Comparison of ENCODE assay signal across 2 cellular contexts in the genomic region with DNA sequence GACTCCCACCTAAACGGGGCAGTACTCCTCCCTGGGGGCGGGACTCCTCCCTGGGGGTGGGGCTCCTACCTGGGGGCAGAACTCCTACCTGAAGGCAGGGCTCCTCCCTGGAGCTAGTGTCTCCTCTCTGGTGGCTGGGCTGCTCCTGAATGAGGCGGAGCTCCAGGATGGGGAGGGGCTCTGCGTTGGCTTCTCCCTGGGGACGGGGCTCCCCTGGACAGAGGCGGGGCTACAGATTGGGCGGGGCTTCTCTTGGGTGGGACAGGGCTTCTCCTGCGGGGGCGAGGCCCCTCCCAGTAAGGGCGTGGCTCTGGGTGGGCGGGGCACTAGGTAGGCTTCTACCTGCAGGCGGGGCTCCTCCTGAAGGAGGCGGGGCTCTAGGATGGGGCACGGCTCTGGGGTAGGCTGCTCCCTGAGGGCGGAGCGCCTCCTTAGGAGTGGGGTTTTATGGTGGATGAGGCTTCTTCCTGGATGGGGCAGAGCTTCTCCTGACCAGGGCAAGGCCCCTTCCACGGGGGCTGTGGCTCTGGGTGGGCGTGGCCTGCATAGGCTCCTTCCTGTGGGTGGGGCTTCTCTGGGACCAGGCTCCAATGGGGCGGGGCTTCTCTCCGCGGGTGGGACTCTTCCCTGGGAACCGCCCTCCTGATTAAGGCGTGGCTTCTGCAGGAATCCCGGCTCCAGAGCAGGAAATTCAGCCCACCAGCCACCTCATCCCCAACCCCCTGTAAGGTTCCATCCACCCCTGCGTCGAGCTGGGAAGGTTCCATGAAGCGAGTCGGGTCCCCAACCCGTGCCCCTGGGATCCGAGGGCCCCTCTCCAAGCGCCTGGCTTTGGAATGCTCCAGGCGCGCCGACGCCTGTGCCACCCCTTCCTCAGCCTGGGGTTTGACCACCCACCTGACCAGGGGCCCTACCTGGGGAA.
TF ChIP-seq lines count a peak whose summit lies in the region.

No MANE protein-coding gene starts in this region.

TF ChIP-seq in K562, 482 proteins besides CTCF, POLR2A, EP300 and RAD21:
- TF ChIP-seq, protein P1, sequence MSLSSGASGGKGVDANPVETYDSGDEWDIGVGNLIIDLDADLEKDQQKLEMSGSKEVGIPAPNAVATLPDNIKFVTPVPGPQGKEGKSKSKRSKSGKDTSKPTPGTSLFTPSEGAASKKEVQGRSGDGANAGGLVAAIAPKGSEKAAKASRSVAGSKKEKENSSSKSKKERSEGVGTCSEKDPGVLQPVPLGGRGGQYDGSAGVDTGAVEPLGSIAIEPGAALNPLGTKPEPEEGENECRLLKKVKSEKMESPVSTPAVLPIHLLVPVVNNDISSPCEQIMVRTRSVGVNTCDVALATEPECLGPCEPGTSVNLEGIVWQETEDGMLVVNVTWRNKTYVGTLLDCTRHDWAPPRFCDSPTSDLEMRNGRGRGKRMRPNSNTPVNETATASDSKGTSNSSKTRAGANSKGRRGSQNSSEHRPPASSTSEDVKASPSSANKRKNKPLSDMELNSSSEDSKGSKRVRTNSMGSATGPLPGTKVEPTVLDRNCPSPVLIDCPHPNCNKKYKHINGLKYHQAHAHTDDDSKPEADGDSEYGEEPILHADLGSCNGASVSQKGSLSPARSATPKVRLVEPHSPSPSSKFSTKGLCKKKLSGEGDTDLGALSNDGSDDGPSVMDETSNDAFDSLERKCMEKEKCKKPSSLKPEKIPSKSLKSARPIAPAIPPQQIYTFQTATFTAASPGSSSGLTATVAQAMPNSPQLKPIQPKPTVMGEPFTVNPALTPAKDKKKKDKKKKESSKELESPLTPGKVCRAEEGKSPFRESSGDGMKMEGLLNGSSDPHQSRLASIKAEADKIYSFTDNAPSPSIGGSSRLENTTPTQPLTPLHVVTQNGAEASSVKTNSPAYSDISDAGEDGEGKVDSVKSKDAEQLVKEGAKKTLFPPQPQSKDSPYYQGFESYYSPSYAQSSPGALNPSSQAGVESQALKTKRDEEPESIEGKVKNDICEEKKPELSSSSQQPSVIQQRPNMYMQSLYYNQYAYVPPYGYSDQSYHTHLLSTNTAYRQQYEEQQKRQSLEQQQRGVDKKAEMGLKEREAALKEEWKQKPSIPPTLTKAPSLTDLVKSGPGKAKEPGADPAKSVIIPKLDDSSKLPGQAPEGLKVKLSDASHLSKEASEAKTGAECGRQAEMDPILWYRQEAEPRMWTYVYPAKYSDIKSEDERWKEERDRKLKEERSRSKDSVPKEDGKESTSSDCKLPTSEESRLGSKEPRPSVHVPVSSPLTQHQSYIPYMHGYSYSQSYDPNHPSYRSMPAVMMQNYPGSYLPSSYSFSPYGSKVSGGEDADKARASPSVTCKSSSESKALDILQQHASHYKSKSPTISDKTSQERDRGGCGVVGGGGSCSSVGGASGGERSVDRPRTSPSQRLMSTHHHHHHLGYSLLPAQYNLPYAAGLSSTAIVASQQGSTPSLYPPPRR (CRISPR knock-in tag; IDR thresholded peaks at IDR 0.05; ENCODE audit: borderline replicate concordance), result no peak
- no peak for TF ChIP-seq JUNB (CRISPR knock-in tag; conservative IDR thresholded peaks at IDR 0.05)
- TF ChIP-seq FUS (optimal IDR thresholded peaks at IDR 0.05; ENCODE audit: low read depth, low read length), result no peak
- TF ChIP-seq, protein P2, sequence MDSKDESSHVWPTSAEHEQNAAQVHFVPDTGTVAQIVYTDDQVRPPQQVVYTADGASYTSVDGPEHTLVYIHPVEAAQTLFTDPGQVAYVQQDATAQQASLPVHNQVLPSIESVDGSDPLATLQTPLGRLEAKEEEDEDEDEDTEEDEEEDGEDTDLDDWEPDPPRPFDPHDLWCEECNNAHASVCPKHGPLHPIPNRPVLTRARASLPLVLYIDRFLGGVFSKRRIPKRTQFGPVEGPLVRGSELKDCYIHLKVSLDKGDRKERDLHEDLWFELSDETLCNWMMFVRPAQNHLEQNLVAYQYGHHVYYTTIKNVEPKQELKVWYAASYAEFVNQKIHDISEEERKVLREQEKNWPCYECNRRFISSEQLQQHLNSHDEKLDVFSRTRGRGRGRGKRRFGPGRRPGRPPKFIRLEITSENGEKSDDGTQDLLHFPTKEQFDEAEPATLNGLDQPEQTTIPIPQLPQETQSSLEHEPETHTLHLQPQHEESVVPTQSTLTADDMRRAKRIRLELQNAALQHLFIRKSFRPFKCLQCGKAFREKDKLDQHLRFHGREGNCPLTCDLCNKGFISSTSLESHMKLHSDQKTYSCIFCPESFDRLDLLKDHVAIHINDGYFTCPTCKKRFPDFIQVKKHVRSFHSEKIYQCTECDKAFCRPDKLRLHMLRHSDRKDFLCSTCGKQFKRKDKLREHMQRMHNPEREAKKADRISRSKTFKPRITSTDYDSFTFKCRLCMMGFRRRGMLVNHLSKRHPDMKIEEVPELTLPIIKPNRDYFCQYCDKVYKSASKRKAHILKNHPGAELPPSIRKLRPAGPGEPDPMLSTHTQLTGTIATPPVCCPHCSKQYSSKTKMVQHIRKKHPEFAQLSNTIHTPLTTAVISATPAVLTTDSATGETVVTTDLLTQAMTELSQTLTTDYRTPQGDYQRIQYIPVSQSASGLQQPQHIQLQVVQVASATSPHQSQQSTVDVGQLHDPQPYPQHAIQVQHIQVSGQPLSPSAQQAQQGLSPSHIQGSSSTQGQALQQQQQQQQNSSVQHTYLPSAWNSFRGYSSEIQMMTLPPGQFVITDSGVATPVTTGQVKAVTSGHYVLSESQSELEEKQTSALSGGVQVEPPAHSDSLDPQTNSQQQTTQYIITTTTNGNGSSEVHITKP (IDR thresholded peaks at IDR 0.05; ENCODE audit: partially characterized antibody), result peak; percentile 51
- TF ChIP-seq KLF13 (tag; IDR thresholded peaks at IDR 0.05; ENCODE audit: borderline replicate concordance, low read depth), result peak; percentile 53; the same call in 1 of the 2 replicates
- TF ChIP-seq EGR1 (conservative IDR thresholded peaks at IDR 0.05), result peak; percentile 93
- no peak for TF ChIP-seq MTA1 (IDR thresholded peaks at IDR 0.05; ENCODE audit: borderline replicate concordance)
- no peak for TF ChIP-seq PRMT5 (CRISPR knock-in tag; IDR thresholded peaks at IDR 0.05)
- no peak for TF ChIP-seq HDAC8 (tag; IDR thresholded peaks at IDR 0.05)
- 0 out of 2 replicates have a peak, but pooled peaks have one; percentile 55 for TF ChIP-seq RBM14 (IDR thresholded peaks at IDR 0.05; ENCODE audit: borderline replicate concordance, insufficient read depth, low read depth, low read length)

TF ChIP-seq in HepG2, 621 proteins besides CTCF, POLR2A, EP300 and RAD21:
- TF ChIP-seq ZNF776 (CRISPR knock-in tag; IDR thresholded peaks at IDR 0.05) (no peak), SKI (IDR thresholded peaks at IDR 0.05; ENCODE audit: partially characterized antibody) (no peak), NFE2L1 (CRISPR knock-in tag; IDR thresholded peaks at IDR 0.05; ENCODE audit: borderline replicate concordance) (no peak), FOXM1 (CRISPR knock-in tag; IDR thresholded peaks at IDR 0.05) (no peak), MIER3 (CRISPR knock-in tag; IDR thresholded peaks at IDR 0.05; ENCODE audit: borderline replicate concordance) (no peak), ZNF484 (CRISPR knock-in tag; IDR thresholded peaks at IDR 0.05; ENCODE audit: borderline replicate concordance, low read depth) (no peak), ZNF510 (CRISPR knock-in tag; IDR thresholded peaks at IDR 0.05; ENCODE audit: low read depth) (no peak), ZNF430 (CRISPR knock-in tag; IDR thresholded peaks at IDR 0.05) (no peak), ARNT (IDR thresholded peaks at IDR 0.05) (no peak), HNRNPLL (IDR thresholded peaks at IDR 0.05; ENCODE audit: low read depth, low read length, poor library complexity, severe bottlenecking) (no peak), ZSCAN31 (CRISPR knock-in tag; IDR thresholded peaks at IDR 0.05; ENCODE audit: low read depth) (no peak), HOXA3 (CRISPR knock-in tag; IDR thresholded peaks at IDR 0.05) (no peak), ZMYM4 (CRISPR knock-in tag; IDR thresholded peaks at IDR 0.05) (no peak), ZNF124 (CRISPR knock-in tag; IDR thresholded peaks at IDR 0.05) (no peak)
- TF ChIP-seq, protein P3, sequence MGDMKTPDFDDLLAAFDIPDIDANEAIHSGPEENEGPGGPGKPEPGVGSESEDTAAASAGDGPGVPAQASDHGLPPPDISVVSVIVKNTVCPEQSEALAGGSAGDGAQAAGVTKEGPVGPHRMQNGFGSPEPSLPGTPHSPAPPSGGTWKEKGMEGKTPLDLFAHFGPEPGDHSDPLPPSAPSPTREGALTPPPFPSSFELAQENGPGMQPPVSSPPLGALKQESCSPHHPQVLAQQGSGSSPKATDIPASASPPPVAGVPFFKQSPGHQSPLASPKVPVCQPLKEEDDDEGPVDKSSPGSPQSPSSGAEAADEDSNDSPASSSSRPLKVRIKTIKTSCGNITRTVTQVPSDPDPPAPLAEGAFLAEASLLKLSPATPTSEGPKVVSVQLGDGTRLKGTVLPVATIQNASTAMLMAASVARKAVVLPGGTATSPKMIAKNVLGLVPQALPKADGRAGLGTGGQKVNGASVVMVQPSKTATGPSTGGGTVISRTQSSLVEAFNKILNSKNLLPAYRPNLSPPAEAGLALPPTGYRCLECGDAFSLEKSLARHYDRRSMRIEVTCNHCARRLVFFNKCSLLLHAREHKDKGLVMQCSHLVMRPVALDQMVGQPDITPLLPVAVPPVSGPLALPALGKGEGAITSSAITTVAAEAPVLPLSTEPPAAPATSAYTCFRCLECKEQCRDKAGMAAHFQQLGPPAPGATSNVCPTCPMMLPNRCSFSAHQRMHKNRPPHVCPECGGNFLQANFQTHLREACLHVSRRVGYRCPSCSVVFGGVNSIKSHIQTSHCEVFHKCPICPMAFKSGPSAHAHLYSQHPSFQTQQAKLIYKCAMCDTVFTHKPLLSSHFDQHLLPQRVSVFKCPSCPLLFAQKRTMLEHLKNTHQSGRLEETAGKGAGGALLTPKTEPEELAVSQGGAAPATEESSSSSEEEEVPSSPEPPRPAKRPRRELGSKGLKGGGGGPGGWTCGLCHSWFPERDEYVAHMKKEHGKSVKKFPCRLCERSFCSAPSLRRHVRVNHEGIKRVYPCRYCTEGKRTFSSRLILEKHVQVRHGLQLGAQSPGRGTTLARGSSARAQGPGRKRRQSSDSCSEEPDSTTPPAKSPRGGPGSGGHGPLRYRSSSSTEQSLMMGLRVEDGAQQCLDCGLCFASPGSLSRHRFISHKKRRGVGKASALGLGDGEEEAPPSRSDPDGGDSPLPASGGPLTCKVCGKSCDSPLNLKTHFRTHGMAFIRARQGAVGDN (CRISPR knock-in tag; IDR thresholded peaks at IDR 0.05), result no peak
- TF ChIP-seq, protein P4, sequence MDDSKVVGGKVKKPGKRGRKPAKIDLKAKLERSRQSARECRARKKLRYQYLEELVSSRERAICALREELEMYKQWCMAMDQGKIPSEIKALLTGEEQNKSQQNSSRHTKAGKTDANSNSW (CRISPR knock-in tag; IDR thresholded peaks at IDR 0.05; ENCODE audit: borderline replicate concordance), result no peak
